27 cellular contexts compared by ENCODE assay signal in the genomic region with DNA sequence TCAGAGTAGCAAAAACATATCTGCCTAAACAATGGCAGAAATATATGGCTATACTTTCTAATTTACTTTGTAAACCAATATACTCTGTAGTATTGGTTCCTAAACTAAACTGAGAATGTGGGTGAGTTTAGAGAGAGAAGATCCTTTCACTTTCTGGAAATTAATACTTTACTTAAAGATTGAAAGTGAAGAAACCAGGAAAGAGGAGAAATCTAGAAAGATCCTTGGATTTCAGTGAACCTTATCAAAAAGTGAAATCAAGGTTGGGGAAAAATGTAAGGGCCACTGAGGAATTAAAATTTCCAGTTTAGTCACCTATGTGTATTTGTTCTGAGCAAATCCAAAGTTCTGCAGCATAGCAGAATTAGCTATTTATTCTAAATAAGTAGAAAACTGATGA. TPM values are rescaled to one million over a fixed set of nuclear protein-coding genes. Genes with fewer than 3 reads are reported as not detected.
A peak's percentile ranks its signal among the peaks of the same experiment; 100 is the strongest.
DNase-seq lines count a peak whose midpoint lies in the region; ATAC-seq and TF ChIP-seq lines count a peak whose summit lies in the region.
"Had no signal": no experiment of that assay in that cellular context is flagged by ENCODE, and none has a peak within 500 bp of the region (broad histone marks: within the 10 kb centered on the region; RNA-seq: fewer than 3 reads in every experiment).

No MANE protein-coding gene starts in this region.

- H3K27me3 ChIP-seq in CD4-positive, alpha-beta T cell (ENCODE audit: control insufficient read depth, insufficient read depth, low read length): no peaks in the 10 kb centered on the region
- H3K27me3 ChIP-seq: BLaER1 treated with 17β-estradiol and CSF1 and Interleukin-3, amounts not matched to agents 10 nM and 100 nM had no signal

- POLR2A ChIA-PET in CD4-positive, alpha-beta T cell (lab: Charles Lee): no interaction called here
- POLR2A ChIA-PET in HEK293 (lab: Yijun Ruan, JAX): no interaction called here
- POLR2A ChIA-PET in WTC11 (lab: Charles Lee): no interaction called here

- CTCF ChIA-PET in CD4-positive, alpha-beta T cell (lab: Charles Lee): no interaction called here
- CTCF ChIA-PET in HEK293 (lab: Yijun Ruan, JAX): no interaction called here
- CTCF ChIA-PET in WTC11 (lab: Charles Lee): no interaction called here

- no peak overlapping the region for H3K27ac ChIP-seq in CD4-positive, alpha-beta T cell (ENCODE audit: low read depth, low read length)
- H3K27ac ChIP-seq in HEK293 (ENCODE audit: extremely low read depth, low read depth, low read length): no peak overlapping the region
- H3K27ac ChIP-seq: 22Rv1; A549; BLaER1 treated with 17β-estradiol and CSF1 and Interleukin-3, amounts not matched to agents 10 nM and 100 nM; C4-2B had no signal

- intact Hi-C loops in CD4-positive, alpha-beta T cell (cut with DNase I, micrococcal nuclease): no loop called here

- H3K27me3 Mint-ChIP-seq in CD4-positive, alpha-beta T cell: no peaks in the 10 kb centered on the region
- H3K27me3 Mint-ChIP-seq in WTC11 (ENCODE audit: low read depth): no peaks in the 10 kb centered on the region
- no peaks in the 10 kb centered on the region for H3K27me3 Mint-ChIP-seq in memory B cell
- no peaks in the 10 kb centered on the region for H3K27me3 Mint-ChIP-seq in chondrocyte (ENCODE audit: low read depth)
- H3K27me3 Mint-ChIP-seq: B cell; CD4-positive, alpha-beta memory T cell; CD8-positive, alpha-beta memory T cell had no signal

- no peak overlapping the region for H3K4me3 ChIP-seq in HEK293 (ENCODE audit: low read depth, low read length)
- H3K4me3 ChIP-seq: A549; BLaER1 treated with 17β-estradiol and CSF1 and Interleukin-3, amounts not matched to agents 10 nM and 100 nM had no signal

- peaks cover 26% of the 10 kb centered on the region for H3K4me1 Mint-ChIP-seq in CD4-positive, alpha-beta T cell (ENCODE audit: low read depth)
- 0 out of 2 replicates have a peak, but pooled peaks cover 3% of the 10 kb centered on the region for H3K4me1 Mint-ChIP-seq in WTC11
- H3K4me1 Mint-ChIP-seq in memory B cell: peaks cover 9% of the 10 kb centered on the region
- H3K4me1 Mint-ChIP-seq in chondrocyte (ENCODE audit: low read depth): peaks cover 7% of the 10 kb centered on the region

- H3K9me3 Mint-ChIP-seq in CD4-positive, alpha-beta T cell: no peaks in the 10 kb centered on the region
- H3K9me3 Mint-ChIP-seq in WTC11: no peaks in the 10 kb centered on the region
- no peaks in the 10 kb centered on the region for H3K9me3 Mint-ChIP-seq in memory B cell
- no peaks in the 10 kb centered on the region for H3K9me3 Mint-ChIP-seq in chondrocyte (ENCODE audit: low read depth)
- H3K9me3 Mint-ChIP-seq: CD4-positive, alpha-beta memory T cell; CD8-positive, alpha-beta memory T cell had no signal

- H3K9me3 ChIP-seq in CD4-positive, alpha-beta T cell (ENCODE audit: control insufficient read depth, low read length): no peaks in the 10 kb centered on the region
- no peaks in the 10 kb centered on the region for H3K9me3 ChIP-seq in HEK293 (ENCODE audit: control insufficient read depth, insufficient read depth, low read depth, low read length)
- H3K9me3 ChIP-seq: A549; BLaER1 treated with 17β-estradiol and CSF1 and Interleukin-3, amounts not matched to agents 10 nM and 100 nM had no signal

- no peak overlapping the region for H3K27ac Mint-ChIP-seq in CD4-positive, alpha-beta T cell
- 0 out of 2 replicates have a peak overlapping the region, but pooled peaks have one; percentile 19 for H3K27ac Mint-ChIP-seq in WTC11
- peak overlapping the region; percentile 51 for H3K27ac Mint-ChIP-seq in memory B cell
- no peak overlapping the region for H3K27ac Mint-ChIP-seq in chondrocyte (ENCODE audit: unreplicated experiment)
- H3K27ac Mint-ChIP-seq: B cell; CD4-positive, alpha-beta memory T cell had no signal

- no peak for TF ChIP-seq CTCF in CD4-positive, alpha-beta T cell (IDR thresholded peaks at IDR 0.05)
- TF ChIP-seq CTCF in HEK293 (tag by site-specific recombination; IDR thresholded peaks at IDR 0.05) (no peak), WTC11 (IDR thresholded peaks at IDR 0.05) (no peak), GM13977 (IDR thresholded peaks at IDR 0.05; ENCODE audit: extremely low read depth, insufficient read depth, missing control alignments) (no peak), chondrocyte (IDR thresholded peaks at IDR 0.05) (no peak)

- H3K4me1 ChIP-seq in HEK293 (ENCODE audit: control insufficient read depth, insufficient read depth, low read length): no peaks in the 10 kb centered on the region

- H3K36me3 Mint-ChIP-seq in CD4-positive, alpha-beta T cell (ENCODE audit: low read depth): peaks cover 32% of the 10 kb centered on the region
- H3K36me3 Mint-ChIP-seq in WTC11 (peaks cover 13% of the 10 kb centered on the region), memory B cell (peaks cover 6% of the 10 kb centered on the region), chondrocyte (ENCODE audit: low read depth) (peaks cover 4% of the 10 kb centered on the region)

- peaks cover 8 to 25% of the 10 kb centered on the region in 2 experiments; a peak in 2 of 3 replicates for H3K36me3 ChIP-seq in HEK293 (ENCODE audit: control insufficient read depth in 2 of 2, insufficient read depth in 1 of 2, low read length in 2 of 2)

- DNase-seq in CD4-positive, alpha-beta T cell: no peak
- no peak for DNase-seq in WTC11 (ENCODE audit: low spot score)
- no peak for DNase-seq in memory B cell (ENCODE audit: low spot score in 2 of 2)
- no peak for DNase-seq in GM13977 (ENCODE audit: low spot score)
- no peak for DNase-seq in chondrocyte (ENCODE audit: low spot score)
- DNase-seq in globus pallidus (ENCODE audit: low spot score): no peak
- DNase-seq in NCI-H1930 (lab: John Stamatoyannopoulos, UW): no peak
- DNase-seq: AML-193; CD4-positive, alpha-beta memory T cell; CD8-positive, alpha-beta memory T cell; COR-L47; DMS 273 treated with DMSO at 0.1 percent for 48 hours; DMS153; DMS53; DMS79; DND-41; EL; GDM1 had no signal

- in situ Hi-C loops in GM13977 (cut with MboI; ENCODE audit: low pct_unique_long_range_greater_than_20kb, low sequenced_read_pairs, unreplicated experiment): no loop called here

- no peak for ATAC-seq in CD4-positive, alpha-beta T cell (ENCODE audit: poor library complexity)
- ATAC-seq in WTC11 (no peak), memory B cell (ENCODE audit: low read depth) (no peak)
- ATAC-seq: A549 had no signal

- peak overlapping the region; percentile 13 for H3K4me3 Mint-ChIP-seq in CD4-positive, alpha-beta T cell
- H3K4me3 Mint-ChIP-seq in WTC11 (no peak overlapping the region), memory B cell (no peak overlapping the region), chondrocyte (ENCODE audit: unreplicated experiment) (no peak overlapping the region)
- H3K4me3 Mint-ChIP-seq: B cell; CD4-positive, alpha-beta memory T cell; CD8-positive, alpha-beta memory T cell had no signal

TF ChIP-seq in HEK293, 187 proteins besides CTCF, POLR2A, EP300 and RAD21:
- peak; percentile 96 for TF ChIP-seq PRDM1 (tag by site-specific recombination; IDR thresholded peaks at IDR 0.05)
- TF ChIP-seq ZNF274 (IDR thresholded peaks at IDR 0.05; ENCODE audit: low read length): no peak
- no peak for TF ChIP-seq ZNF274 (tag by site-specific recombination; IDR thresholded peaks at IDR 0.05; ENCODE audit: borderline replicate concordance)

TF ChIP-seq in WTC11, 78 proteins besides CTCF, POLR2A, EP300 and RAD21:
- TF ChIP-seq TEAD4 (CRISPR knock-in tag; IDR thresholded peaks at IDR 0.05) (no peak), NR3C1 (CRISPR knock-in tag; conservative IDR thresholded peaks at IDR 0.05; ENCODE audit: low read depth) (no peak), SMAD4 (CRISPR knock-in tag; IDR thresholded peaks at IDR 0.05) (no peak)
- TF ChIP-seq, protein P1, sequence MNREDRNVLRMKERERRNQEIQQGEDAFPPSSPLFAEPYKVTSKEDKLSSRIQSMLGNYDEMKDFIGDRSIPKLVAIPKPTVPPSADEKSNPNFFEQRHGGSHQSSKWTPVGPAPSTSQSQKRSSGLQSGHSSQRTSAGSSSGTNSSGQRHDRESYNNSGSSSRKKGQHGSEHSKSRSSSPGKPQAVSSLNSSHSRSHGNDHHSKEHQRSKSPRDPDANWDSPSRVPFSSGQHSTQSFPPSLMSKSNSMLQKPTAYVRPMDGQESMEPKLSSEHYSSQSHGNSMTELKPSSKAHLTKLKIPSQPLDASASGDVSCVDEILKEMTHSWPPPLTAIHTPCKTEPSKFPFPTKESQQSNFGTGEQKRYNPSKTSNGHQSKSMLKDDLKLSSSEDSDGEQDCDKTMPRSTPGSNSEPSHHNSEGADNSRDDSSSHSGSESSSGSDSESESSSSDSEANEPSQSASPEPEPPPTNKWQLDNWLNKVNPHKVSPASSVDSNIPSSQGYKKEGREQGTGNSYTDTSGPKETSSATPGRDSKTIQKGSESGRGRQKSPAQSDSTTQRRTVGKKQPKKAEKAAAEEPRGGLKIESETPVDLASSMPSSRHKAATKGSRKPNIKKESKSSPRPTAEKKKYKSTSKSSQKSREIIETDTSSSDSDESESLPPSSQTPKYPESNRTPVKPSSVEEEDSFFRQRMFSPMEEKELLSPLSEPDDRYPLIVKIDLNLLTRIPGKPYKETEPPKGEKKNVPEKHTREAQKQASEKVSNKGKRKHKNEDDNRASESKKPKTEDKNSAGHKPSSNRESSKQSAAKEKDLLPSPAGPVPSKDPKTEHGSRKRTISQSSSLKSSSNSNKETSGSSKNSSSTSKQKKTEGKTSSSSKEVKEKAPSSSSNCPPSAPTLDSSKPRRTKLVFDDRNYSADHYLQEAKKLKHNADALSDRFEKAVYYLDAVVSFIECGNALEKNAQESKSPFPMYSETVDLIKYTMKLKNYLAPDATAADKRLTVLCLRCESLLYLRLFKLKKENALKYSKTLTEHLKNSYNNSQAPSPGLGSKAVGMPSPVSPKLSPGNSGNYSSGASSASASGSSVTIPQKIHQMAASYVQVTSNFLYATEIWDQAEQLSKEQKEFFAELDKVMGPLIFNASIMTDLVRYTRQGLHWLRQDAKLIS (CRISPR knock-in tag; IDR thresholded peaks at IDR 0.05; ENCODE audit: borderline replicate concordance): no peak

RNA-seq across cellular contexts. Expression of a gene that starts 5.9 kb away (rescaled TPM):
- total RNA-seq in CD4-positive, alpha-beta T cell: 10 to 100 TPM; 10.0 to 10.3 TPM
- total RNA-seq in WTC11 (2021) (25.4 to 27.0 TPM (median 25.7 TPM) in 3 replicates), chondrocyte (20.7 to 21.5 TPM (median 21.2 TPM) in 3 replicates)

RNA-seq across cellular contexts. Expression of a gene that starts 31.6 kb away (rescaled TPM):
- not detected for total RNA-seq in CD4-positive, alpha-beta T cell
- total RNA-seq in WTC11 (2021) (0.23 to 0.32 TPM in 2 of 3 replicates, not detected in the other), chondrocyte (not detected in 3 replicates)
- total RNA-seq: A172; B cell; CD4-positive, alpha-beta memory T cell; CD8-positive, alpha-beta memory T cell; Daoy; G401 had no signal

Comparison
In these comparisons a context has a peak if more than half of its experiments do, and no peak if none do; other contexts are left out.
1. H3K27ac Mint-ChIP-seq: peak in WTC11 (single experiment) and memory B cell (single experiment); none in CD4-positive, alpha-beta T cell (single experiment) and chondrocyte (single experiment).